ENCODE assay signal across 11 cellular contexts in genomic region chr16:85054948-85055502, GRCh38. TPM values are rescaled to one million over a fixed set of nuclear protein-coding genes. Genes with fewer than 3 reads are reported as not detected.
DNase-seq lines count a peak whose midpoint lies in the region; ATAC-seq, FAIRE-seq and TF ChIP-seq lines count a peak whose summit lies in the region.
"Had no signal": no experiment of that assay in that cellular context is flagged by ENCODE, and none has a peak within 500 bp of the region (broad histone marks: within the 10 kb centered on the region; RNA-seq: fewer than 3 reads in every experiment).

No MANE protein-coding gene starts in this region.

- DNase-seq in activated CD4-positive, alpha-beta memory T cell treated with anti-CD3 and anti-CD28 coated beads, Interleukin-2, amount 10 ng/mL, durations not matched to agents 7 days and 5 days = no peak
- DNase-seq in fibroblast of villous mesenchyme (ENCODE audit: low read depth) (no peak), small intestine (no peak), NCI-H1105 treated with DMSO at 0.1 percent for 48 hours (lab: John Stamatoyannopoulos, UW) (no peak), sciatic nerve (ENCODE audit: low spot score) (no peak), foreskin melanocyte (no peak)

- H3K4me3 ChIP-seq in fibroblast of villous mesenchyme (ENCODE audit: low read depth, low read length) = peak overlapping the region; percentile 33
- H3K4me3 ChIP-seq in small intestine (ENCODE audit: low read depth in 1 of 2, low read length in 2 of 2) = no peak overlapping the region

- peaks cover 32% of the 10 kb centered on the region for H3K4me1 Mint-ChIP-seq in activated CD4-positive, alpha-beta memory T cell treated with anti-CD3 and anti-CD28 coated beads, Interleukin-2, amount 10 ng/mL, durations not matched to agents 7 days and 5 days

- H3K9me3 ChIP-seq in small intestine (ENCODE audit: control insufficient read depth, low read depth) = no peaks in the 10 kb centered on the region

- H3K27ac ChIP-seq in small intestine (ENCODE audit: low read depth in 1 of 2, low read length in 1 of 2) = peak overlapping the region; percentile 39 to 94

- FAIRE-seq in small intestine (lab: Jason Lieb, UNC) = no peak
- FAIRE-seq: endometrium had no signal

- peak; percentile 6 for ATAC-seq in HG02970 (IDR thresholded peaks at IDR 0.05; ENCODE audit: low FRiP score, unreplicated experiment)
- no peak for ATAC-seq in sciatic nerve
- no peak for ATAC-seq in GM21528 (IDR thresholded peaks at IDR 0.05; ENCODE audit: low FRiP score, unreplicated experiment)

- peak overlapping the region; percentile 66 for H3K27ac Mint-ChIP-seq in activated CD4-positive, alpha-beta memory T cell treated with anti-CD3 and anti-CD28 coated beads, Interleukin-2, amount 10 ng/mL, durations not matched to agents 7 days and 5 days

- peak overlapping the region; percentile 21 for H3K4me3 Mint-ChIP-seq in activated CD4-positive, alpha-beta memory T cell treated with anti-CD3 and anti-CD28 coated beads, Interleukin-2, amount 10 ng/mL, durations not matched to agents 7 days and 5 days

- peaks cover 14% of the 10 kb centered on the region for H3K27me3 Mint-ChIP-seq in activated CD4-positive, alpha-beta memory T cell treated with anti-CD3 and anti-CD28 coated beads, Interleukin-2, amount 10 ng/mL, durations not matched to agents 7 days and 5 days

- H3K4me1 ChIP-seq in small intestine (ENCODE audit: control insufficient read depth in 2 of 2, insufficient read depth in 1 of 2, low read depth in 1 of 2, low read length in 1 of 2) = peaks cover 0 to 16% of the 10 kb centered on the region in 2 donors

- WGBS in small intestine, 3 donors = 43 to 47% (median 43%) methylated on average over 6 of the region's 6 CpGs

- H3K36me3 ChIP-seq in small intestine (ENCODE audit: control insufficient read depth in 2 of 2, insufficient read depth in 2 of 2, low read length in 2 of 2) = no peaks in the 10 kb centered on the region

- no peaks in the 10 kb centered on the region for H3K36me3 Mint-ChIP-seq in activated CD4-positive, alpha-beta memory T cell treated with anti-CD3 and anti-CD28 coated beads, Interleukin-2, amount 10 ng/mL, durations not matched to agents 7 days and 5 days (ENCODE audit: low read depth)

- TF ChIP-seq CTCF in fibroblast of villous mesenchyme (IDR thresholded peaks at IDR 0.05; ENCODE audit: insufficient read depth, low read depth, low read length) = no peak

- CTCF ChIA-PET in activated CD4-positive, alpha-beta memory T cell treated with anti-CD3 and anti-CD28 coated beads, Interleukin-2, amount 10 ng/mL, durations not matched to agents 7 days and 5 days (lab: Charles Lee) = interaction anchor here (0.7 to 2.7 kb wide), 3 partner anchors 32 to 58 kb away, joined by 3 to 9 read pairs (median 7); partner anchors contain the start of gene CIBAR2

- intact Hi-C loops in sciatic nerve (cut with DNase I) = no loop called here

- POLR2A ChIA-PET in activated CD4-positive, alpha-beta memory T cell treated with anti-CD3 and anti-CD28 coated beads, Interleukin-2, amount 10 ng/mL, durations not matched to agents 7 days and 5 days (lab: Charles Lee) = interaction anchor here (1.0 to 3.5 kb wide), 7 partner anchors 8 to 1040 kb away, joined by 3 to 21 read pairs (median 3); partner anchors contain the start of genes KIAA0513 and ZDHHC7

- H3K27me3 ChIP-seq in small intestine (ENCODE audit: control insufficient read depth in 2 of 2, insufficient read depth in 2 of 2, low read length in 2 of 2) = no peaks in the 10 kb centered on the region

- H3K9me3 Mint-ChIP-seq in activated CD4-positive, alpha-beta memory T cell treated with anti-CD3 and anti-CD28 coated beads, Interleukin-2, amount 10 ng/mL, durations not matched to agents 7 days and 5 days = no peaks in the 10 kb centered on the region

RNA-seq across cellular contexts. Expression of gene KIAA0513, which starts 27.4 kb away (rescaled TPM):
- 1 to 10 TPM; 7.4 to 7.9 TPM for total RNA-seq in activated CD4-positive, alpha-beta memory T cell treated with anti-CD3 and anti-CD28 coated beads, Interleukin-2, amount 10 ng/mL, durations not matched to agents 7 days and 5 days
- total RNA-seq in fibroblast of villous mesenchyme (17.7 and 26.3 TPM in 2 replicates), sciatic nerve (12.6 TPM)
- polyA plus RNA-seq in small intestine = 1 to 10 TPM; 2.9 to 8.1 (median 4.6) TPM

RNA-seq across cellular contexts. Expression of gene ZDHHC7, which starts 43.7 kb away (rescaled TPM):
- total RNA-seq in activated CD4-positive, alpha-beta memory T cell treated with anti-CD3 and anti-CD28 coated beads, Interleukin-2, amount 10 ng/mL, durations not matched to agents 7 days and 5 days = 10 to 100 TPM; 24.6 to 25.1 TPM
- total RNA-seq in fibroblast of villous mesenchyme = 109 and 164 TPM in 2 replicates
- 10 to 100 TPM; 16.5 to 30.4 (median 23.9) TPM for polyA plus RNA-seq in small intestine
- total RNA-seq in sciatic nerve = 48.8 TPM

RNA-seq across cellular contexts. Expression of gene CIBAR2, which starts 57.2 kb away (rescaled TPM):
- not detected for total RNA-seq in activated CD4-positive, alpha-beta memory T cell treated with anti-CD3 and anti-CD28 coated beads, Interleukin-2, amount 10 ng/mL, durations not matched to agents 7 days and 5 days
- total RNA-seq in fibroblast of villous mesenchyme (not detected in 2 replicates), sciatic nerve (not detected)
- 1 to 10 TPM in 1 of 3 donors, under 1 TPM in 1, not detected in 1; 0.19 to 3.0 TPM for polyA plus RNA-seq in small intestine
- total RNA-seq: pulmonary artery endothelial cell; T-helper 2 cell treated with Interferon-gamma antibody and Interleukin-4, amounts not matched to agents 100 ng/mL and 5 ng/mL, for 36 hours had no signal
